Comparison of ENCODE assay signal across 27 cellular contexts in the genomic region with DNA sequence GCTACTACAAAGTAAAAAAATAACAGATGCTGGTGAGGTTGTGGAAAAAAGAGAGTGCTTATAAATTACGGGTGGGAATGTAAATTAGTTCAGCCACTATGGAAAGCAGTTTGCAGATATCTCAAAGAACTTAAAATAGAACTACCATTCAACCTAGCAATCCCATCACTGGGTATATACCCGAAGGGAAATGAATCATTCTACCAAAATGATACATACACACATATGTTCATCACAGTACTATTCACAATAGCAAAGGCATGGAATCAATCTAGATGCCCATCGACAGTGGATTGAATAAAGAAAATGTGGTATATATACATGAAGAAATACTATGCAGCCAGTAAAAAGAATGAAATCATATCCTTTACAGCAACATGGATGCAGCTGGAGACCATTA.
"Had no signal": no experiment of that assay in that cellular context is flagged by ENCODE, and none has a peak within 500 bp of the region (broad histone marks: within the 10 kb centered on the region; RNA-seq: fewer than 3 reads in every experiment).

No MANE protein-coding gene starts in this region.

- H3K9me3 Mint-ChIP-seq: effector memory CD8-positive, alpha-beta T cell had no signal

- H3K27ac ChIP-seq: colonic mucosa, epithelial cell of prostate, esophagus squamous epithelium, gastrocnemius medialis, heart right ventricle, left lung, lower lobe of right lung had no signal

- H3K9me3 ChIP-seq: colonic mucosa, esophagus squamous epithelium, gastrocnemius medialis, left lung, lower lobe of right lung, mucosa of descending colon had no signal

- H3K27me3 ChIP-seq: colonic mucosa, esophagus squamous epithelium, gastrocnemius medialis, heart right ventricle, left lung had no signal

- ATAC-seq: effector memory CD8-positive, alpha-beta T cell; esophagus mucosa; gastrocnemius medialis; heart right ventricle; left cardiac atrium; left lung; left ventricle myocardium superior; lower lobe of right lung; mucosa of descending colon had no signal

- DNase-seq: colonic mucosa; cortex of kidney; effector CD8-positive, alpha-beta T cell; effector memory CD8-positive, alpha-beta T cell; endodermal cell; erythroblast; esophagus squamous epithelium; foreskin fibroblast; foreskin melanocyte; gastrocnemius medialis; glutamatergic neuron; head of caudate nucleus; heart right ventricle; hippocampal formation; left cardiac atrium; left lung; left ventricle myocardium superior; lower lobe of right lung; mesenchymal stem cell; mucosa of descending colon had no signal

- H3K4me3 ChIP-seq: colonic mucosa, esophagus squamous epithelium, gastrocnemius medialis, heart right ventricle, left lung, lower lobe of right lung, mucosa of descending colon had no signal

- H3K4me1 ChIP-seq: colonic mucosa, esophagus squamous epithelium, gastrocnemius medialis, heart right ventricle, left lung, lower lobe of right lung had no signal

- H3K27me3 Mint-ChIP-seq: dendritic cell treated with granulocyte-macrophage colony-stimulating factor and Interleukin-4, amounts not matched to agents 40 ng/mL and 50 ng/mL, for 4 days; effector memory CD8-positive, alpha-beta T cell had no signal

- H3K4me3 Mint-ChIP-seq: dendritic cell treated with granulocyte-macrophage colony-stimulating factor and Interleukin-4, amounts not matched to agents 40 ng/mL and 50 ng/mL, for 4 days; effector memory CD8-positive, alpha-beta T cell; endodermal cell; mesothelial cell of epicardium had no signal

- H3K36me3 ChIP-seq: colonic mucosa, esophagus squamous epithelium, gastrocnemius medialis, heart right ventricle, left lung, lower lobe of right lung had no signal

- H3K4me1 Mint-ChIP-seq: endodermal cell had no signal

- H3K27ac Mint-ChIP-seq: dendritic cell treated with granulocyte-macrophage colony-stimulating factor and Interleukin-4, amounts not matched to agents 40 ng/mL and 50 ng/mL, for 4 days; effector memory CD8-positive, alpha-beta T cell; endodermal cell; mesothelial cell of epicardium had no signal

- FAIRE-seq: endometrium, islet of Langerhans, keratinocyte had no signal
